In genomic region chr10:96395931-96396877, GRCh38 we compare ENCODE assay signal across 8 cellular contexts. TPM values are rescaled to one million over a fixed set of nuclear protein-coding genes. Genes with fewer than 3 reads are reported as not detected.
DNase-seq lines count a peak whose midpoint lies in the region; ATAC-seq and TF ChIP-seq lines count a peak whose summit lies in the region.

No MANE protein-coding gene starts in this region.

- H3F3A ChIP-seq in SK-N-SH (replicated peaks; ENCODE audit: insufficient read depth) = no peaks in the 10 kb centered on the region

- peaks cover 7% of the 10 kb centered on the region for H3K27me3 Mint-ChIP-seq in activated naive CD8-positive, alpha-beta T cell
- H3K27me3 Mint-ChIP-seq in progenitor cell of endocrine pancreas = peaks cover 54% of the 10 kb centered on the region

- H4K20me1 ChIP-seq in SK-N-SH (ENCODE audit: insufficient read depth) = no peaks in the 10 kb centered on the region

- peaks cover 5% of the 10 kb centered on the region for H3K4me1 Mint-ChIP-seq in activated naive CD8-positive, alpha-beta T cell (ENCODE audit: low read depth)
- H3K4me1 Mint-ChIP-seq in progenitor cell of endocrine pancreas (ENCODE audit: low read depth) = no peaks in the 10 kb centered on the region

- peak overlapping the region; percentile 33 for H3K4me3 Mint-ChIP-seq in activated naive CD8-positive, alpha-beta T cell
- H3K4me3 Mint-ChIP-seq in progenitor cell of endocrine pancreas (ENCODE audit: low read depth) = peak overlapping the region; percentile 64

- H3K36me3 ChIP-seq in HUES6 (ENCODE audit: control insufficient read depth, insufficient read depth, low read length) (no peaks in the 10 kb centered on the region), SK-N-SH (replicated peaks in 1 of 2; ENCODE audit: control insufficient read depth in 1 of 2, insufficient read depth in 2 of 2, low read length in 1 of 2) (no peaks in the 10 kb centered on the region), heart right ventricle (peaks cover 0 to 9% (median 0%) of the 10 kb centered on the region in 9 donors), aorta (ENCODE audit: control insufficient read depth in 1 of 2, insufficient read depth in 2 of 2, low read length in 1 of 2) (no peaks in the 10 kb centered on the region)

- H3K27ac ChIP-seq in HUES6 (ENCODE audit: low read depth, low read length) (no peak overlapping the region), SK-N-SH (ENCODE audit: low read depth in 2 of 2, low read length in 1 of 2) (no peak overlapping the region), heart right ventricle (peak overlapping the region in 1 of 10 donors; percentile 64), aorta (ENCODE audit: low read depth in 1 of 2, low read length in 2 of 2) (no peak overlapping the region)

- TF ChIP-seq EP300 in SK-N-SH (IDR thresholded peaks at IDR 0.05; ENCODE audit: borderline replicate concordance in 1 of 2, low read depth in 1 of 2, low read length in 1 of 2) = no peak

- WGBS in SK-N-SH (ENCODE audit: low lambda C conversion rate) = 37% methylated on average over 24 of the region's 24 CpGs
- WGBS in heart right ventricle, 2 donors = 27% methylated on average over 24 of the region's 24 CpGs
- 25 to 26% methylated on average over 24 of the region's 24 CpGs for WGBS in aorta, 2 donors

- peak in 7 of 8 donors; percentile 44 to 77 (median 72) for ATAC-seq in heart right ventricle
- ATAC-seq in aorta (ENCODE audit: low FRiP score) = peak; percentile 69
- no peak for ATAC-seq in GM19463 (IDR thresholded peaks at IDR 0.05; ENCODE audit: unreplicated experiment)

- H3K27me3 ChIP-seq in HUES6 (ENCODE audit: control insufficient read depth, insufficient read depth, low read length) (peaks cover 4% of the 10 kb centered on the region; the same call in 1 of the 2 replicates), SK-N-SH (ENCODE audit: insufficient read depth) (peaks cover 25% of the 10 kb centered on the region; the same call in 1 of the 2 replicates), heart right ventricle (peaks cover 0 to 18% (median 0%) of the 10 kb centered on the region in 7 donors), aorta (ENCODE audit: control insufficient read depth in 1 of 2, insufficient read depth in 2 of 2, low read length in 1 of 2) (no peaks in the 10 kb centered on the region)

- H3K36me3 Mint-ChIP-seq in activated naive CD8-positive, alpha-beta T cell = no peaks in the 10 kb centered on the region
- H3K36me3 Mint-ChIP-seq in progenitor cell of endocrine pancreas (ENCODE audit: insufficient read depth) = no peaks in the 10 kb centered on the region

- H3K9me3 ChIP-seq in HUES6 (ENCODE audit: control insufficient read depth, insufficient read depth, low read depth, low read length) (no peaks in the 10 kb centered on the region), SK-N-SH (no peaks in the 10 kb centered on the region), heart right ventricle (no peaks in the 10 kb centered on the region), aorta (ENCODE audit: control insufficient read depth, low read length) (no peaks in the 10 kb centered on the region)

- CTCF ChIA-PET in SK-N-SH (lab: Yijun Ruan, JAX) = interaction anchor here (0.6 to 10.5 kb wide), 38 partner anchors 9 to 625 kb away, joined by 3 to 159 read pairs (median 4); partner anchors contain the start of gene TLL2

- H3K4me2 ChIP-seq in SK-N-SH = no peak overlapping the region

- peak; percentile 88 for TF ChIP-seq RAD21 in SK-N-SH (IDR thresholded peaks at IDR 0.05; ENCODE audit: low read length)

- H3K9ac ChIP-seq in HUES6 (ENCODE audit: low read length) = no peak overlapping the region
- no peak overlapping the region for H3K9ac ChIP-seq in SK-N-SH

- intact Hi-C loops in heart right ventricle (cut with DNase I) = loop anchor here in 9 of 10 donors (1.0 to 10.0 kb wide), 8 partner anchors 53 to 629 kb away; partner anchors contain the start of gene TLL2 (in 8 of the 9)
- intact Hi-C loops in aorta (cut with DNase I) = loop anchor here (10.0 kb wide), 2 partner anchors 439 to 629 kb away; partner anchors contain the start of gene LCOR (in 1 of the 2)

- POLR2A ChIA-PET in SK-N-SH (lab: Yijun Ruan, JAX) = no interaction called here

- peaks cover 4% of the 10 kb centered on the region; the same call in 1 of the 2 replicates for H3K4me1 ChIP-seq in HUES6 (ENCODE audit: control insufficient read depth, insufficient read depth, low read length)
- H3K4me1 ChIP-seq in SK-N-SH (ENCODE audit: control insufficient read depth in 1 of 2, insufficient read depth in 2 of 2, low read depth in 1 of 2, low read length in 1 of 2) = no peaks in the 10 kb centered on the region; a peak in 1 of 4 replicates
- peaks cover 0 to 51% (median 25%) of the 10 kb centered on the region in 9 donors for H3K4me1 ChIP-seq in heart right ventricle
- no peaks in the 10 kb centered on the region for H3K4me1 ChIP-seq in aorta (ENCODE audit: control insufficient read depth in 1 of 2, insufficient read depth in 2 of 2, low read length in 2 of 2)

- peak; percentile 60 for DNase-seq in EL
- DNase-seq in SK-N-SH = peak; percentile 87
- peak; percentile 58 to 65 for DNase-seq in heart right ventricle
- DNase-seq in progenitor cell of endocrine pancreas (ENCODE audit: low spot score, unreplicated experiment) = peak; percentile 26
- peak; percentile 75 to 83 for DNase-seq in aorta

- H3K79me2 ChIP-seq in SK-N-SH (ENCODE audit: insufficient read depth) = no peaks in the 10 kb centered on the region

- no peaks in the 10 kb centered on the region for H3K9me3 Mint-ChIP-seq in activated naive CD8-positive, alpha-beta T cell (ENCODE audit: low read depth)
- H3K9me3 Mint-ChIP-seq in progenitor cell of endocrine pancreas (ENCODE audit: low read depth) = no peaks in the 10 kb centered on the region

- no peak overlapping the region for H3K27ac Mint-ChIP-seq in activated naive CD8-positive, alpha-beta T cell
- no peak overlapping the region for H3K27ac Mint-ChIP-seq in progenitor cell of endocrine pancreas

- peak; percentile 90 for TF ChIP-seq CTCF in SK-N-SH (IDR thresholded peaks at IDR 0.05)
- TF ChIP-seq CTCF in heart right ventricle (IDR thresholded peaks at IDR 0.05) = peak; percentile 65 to 92 (median 85)
- TF ChIP-seq CTCF in progenitor cell of endocrine pancreas (IDR thresholded peaks at IDR 0.05; ENCODE audit: unreplicated experiment) = peak; percentile 92

- H3K4me3 ChIP-seq in HUES6 (ENCODE audit: low read depth, low read length) (peak overlapping the region; percentile 31; the same call in 1 of the 2 replicates), SK-N-SH (ENCODE audit: low read depth in 2 of 2, low read length in 1 of 2) (no peak overlapping the region), heart right ventricle (no peak overlapping the region), aorta (ENCODE audit: low read length in 2 of 2) (no peak overlapping the region)

- no peaks in the 10 kb centered on the region for H3K9me2 ChIP-seq in SK-N-SH

- no peak overlapping the region for H2AFZ ChIP-seq in SK-N-SH (ENCODE audit: low read depth)

TF ChIP-seq in SK-N-SH, 30 proteins besides CTCF, POLR2A, EP300 and RAD21 (continues in another document):
- TF ChIP-seq REST (IDR thresholded peaks at IDR 0.05; ENCODE audit: low read depth, low read length) (no peak), IRF3 (IDR thresholded peaks at IDR 0.05; ENCODE audit: low read depth, low read length) (no peak), RCOR1 (IDR thresholded peaks at IDR 0.05; ENCODE audit: low read length) (peak; percentile 19; the same call in 1 of the 2 replicates), MEF2A (IDR thresholded peaks at IDR 0.05; ENCODE audit: borderline replicate concordance, low read depth) (no peak), CHD2 (IDR thresholded peaks at IDR 0.05; ENCODE audit: low read length, partially characterized antibody) (peak; percentile 23)

RNA-seq across cellular contexts. Expression of gene OPALIN, which starts 37.4 kb away (rescaled TPM):
- polyA plus RNA-seq in SK-N-SH (2012; rRNA removed) (not detected in 2 replicates), heart right ventricle (not detected), aorta (not detected)
- polyA plus RNA-seq in SK-N-SH (2012; cell fraction: cytosol; rRNA removed) = not detected in 2 replicates
- polyA plus RNA-seq in SK-N-SH (2012; cell fraction: nucleus; rRNA removed) = not detected in 2 replicates
- total RNA-seq in heart right ventricle (not detected), progenitor cell of endocrine pancreas (not detected in 2 replicates), aorta (not detected)

Comparison
In these comparisons a context has a peak if more than half of its experiments do, and no peak if none do; other contexts are left out.
1. DNase-seq: peak in every context shown above with its lines; median percentile 87 in SK-N-SH; 79 in aorta; 62 in heart right ventricle; 60 in EL; 26 in progenitor cell of endocrine pancreas.